ENCODE assay signal across 8 cellular contexts in genomic region chr5:39880985-39881384, GRCh38.
"Had no signal": no experiment of that assay in that cellular context is flagged by ENCODE, and none has a peak within 500 bp of the region (broad histone marks: within the 10 kb centered on the region; RNA-seq: fewer than 3 reads in every experiment).

No MANE protein-coding gene starts in this region.

- H3K4me3 Mint-ChIP-seq: GM23338, H9, IgD-negative memory B cell had no signal

- H3K27me3 Mint-ChIP-seq: IgD-negative memory B cell had no signal

- H2AFZ ChIP-seq: GM23338 had no signal

- FAIRE-seq: H1, H54 had no signal

- H3K36me3 Mint-ChIP-seq: IgD-negative memory B cell had no signal

- H3K4me3 ChIP-seq: GM23338 had no signal

- H3K27ac ChIP-seq: HL-60 had no signal

- ATAC-seq: GM23338 had no signal

- H3K4me2 ChIP-seq: GM23338 had no signal

- DNase-seq: H9, HCEC 1CT, KG1 had no signal

- H3K4me1 Mint-ChIP-seq: GM23338, IgD-negative memory B cell had no signal

- H3K9me3 Mint-ChIP-seq: GM23338 had no signal
